11 cellular contexts compared by ENCODE assay signal in genomic region chr4:2696423-2696822, GRCh38. TPM values are rescaled to one million over a fixed set of nuclear protein-coding genes. Genes with fewer than 3 reads are reported as not detected.
A peak's percentile ranks its signal among the peaks of the same experiment; 100 is the strongest.
DNase-seq lines count a peak whose midpoint lies in the region; ATAC-seq and TF ChIP-seq lines count a peak whose summit lies in the region.
"Had no signal": no experiment of that assay in that cellular context is flagged by ENCODE, and none has a peak within 500 bp of the region (broad histone marks: within the 10 kb centered on the region; RNA-seq: fewer than 3 reads in every experiment).

No MANE protein-coding gene starts in this region.

- H3K4me1 ChIP-seq in transverse colon, result no peaks in the 10 kb centered on the region
- no peaks in the 10 kb centered on the region for H3K4me1 ChIP-seq in BE2C

- no peak for TF ChIP-seq EP300 in transverse colon (IDR thresholded peaks at IDR 0.05; ENCODE audit: low read depth)

- H3K36me3 ChIP-seq in transverse colon, result peaks cover 0 to 68% (median 31%) of the 10 kb centered on the region in 4 donors
- H3K36me3 ChIP-seq in BE2C, result peaks cover 85% of the 10 kb centered on the region

- no peak for ATAC-seq in activated naive CD8-positive, alpha-beta T cell treated with anti-CD3 and anti-CD28 coated beads, Interleukin-2, amount 50 U/mL, for 24 hours
- peak; percentile 66 for ATAC-seq in HG02870 (IDR thresholded peaks at IDR 0.05; ENCODE audit: unreplicated experiment)

- peak overlapping the region; percentile 73 for H3K27ac Mint-ChIP-seq in activated naive CD8-positive, alpha-beta T cell treated with anti-CD3 and anti-CD28 coated beads, Interleukin-2, amount 50 U/mL, for 24 hours
- no peak overlapping the region for H3K27ac Mint-ChIP-seq in activated naive CD8-positive, alpha-beta T cell treated with anti-CD3 and anti-CD28 coated beads for 36 hours

- 72 to 82% methylated on average over 13 to 14 of the region's 14 CpGs for WGBS in transverse colon (ENCODE audit: low coverage in 1 of 2), 2 donors

- no peak overlapping the region for H3K27ac ChIP-seq in transverse colon

- H3K4me3 ChIP-seq in transverse colon (no peak overlapping the region), BE2C (ENCODE audit: low read depth, low read length) (no peak overlapping the region)

- H3K27me3 ChIP-seq in transverse colon, result no peaks in the 10 kb centered on the region
- H3K27me3 ChIP-seq in BE2C, result no peaks in the 10 kb centered on the region; the same call in 1 of the 2 replicates

- intact Hi-C loops in transverse colon (cut with DNase I; ENCODE audit: low total_unique reads), result no loop called here

- peaks cover 65% of the 10 kb centered on the region for H3K36me3 Mint-ChIP-seq in activated naive CD8-positive, alpha-beta T cell treated with anti-CD3 and anti-CD28 coated beads, Interleukin-2, amount 50 U/mL, for 24 hours (ENCODE audit: low read depth)
- peaks cover 34% of the 10 kb centered on the region for H3K36me3 Mint-ChIP-seq in activated naive CD8-positive, alpha-beta T cell treated with anti-CD3 and anti-CD28 coated beads for 36 hours

- no peak for DNase-seq in activated naive CD8-positive, alpha-beta T cell treated with anti-CD3 and anti-CD28 coated beads, Interleukin-2, amount 50 U/mL, for 24 hours
- DNase-seq in activated naive CD8-positive, alpha-beta T cell treated with anti-CD3 and anti-CD28 coated beads for 36 hours, result no peak
- peak; percentile 95 for DNase-seq in NAMALWA (ENCODE audit: low spot score)
- peak; percentile 59 for DNase-seq in transverse colon
- DNase-seq in activated naive CD4-positive, alpha-beta T cell treated with anti-CD3 and anti-CD28 coated beads, Interleukin-2, amount 50 U/mL, for 16 hours, result no peak
- no peak for DNase-seq in stimulated activated naive CD4-positive, alpha-beta T cell treated with Interleukin-2 at 50 U/mL for 16 hours (lab: John Stamatoyannopoulos, UW)
- DNase-seq in BE2C, result no peak
- DNase-seq: activated effector memory CD4-positive, alpha-beta T cell treated with anti-CD3 and anti-CD28 coated beads, Interleukin-2, amount 50 U/mL, for 16 hours; erythroblast; mesendoderm had no signal

- no peak for TF ChIP-seq POLR2A in transverse colon (IDR thresholded peaks at IDR 0.05)

- no peaks in the 10 kb centered on the region for H3K9me3 Mint-ChIP-seq in activated naive CD8-positive, alpha-beta T cell treated with anti-CD3 and anti-CD28 coated beads, Interleukin-2, amount 50 U/mL, for 24 hours
- no peaks in the 10 kb centered on the region for H3K9me3 Mint-ChIP-seq in activated naive CD8-positive, alpha-beta T cell treated with anti-CD3 and anti-CD28 coated beads for 36 hours

- no peak for TF ChIP-seq CTCF in transverse colon (IDR thresholded peaks at IDR 0.05)
- no peak for TF ChIP-seq CTCF in BE2C (IDR thresholded peaks at IDR 0.05; ENCODE audit: low read depth, low read length)

- no peak overlapping the region for H3K4me3 Mint-ChIP-seq in activated naive CD8-positive, alpha-beta T cell treated with anti-CD3 and anti-CD28 coated beads, Interleukin-2, amount 50 U/mL, for 24 hours
- H3K4me3 Mint-ChIP-seq in activated naive CD8-positive, alpha-beta T cell treated with anti-CD3 and anti-CD28 coated beads for 36 hours, result no peak overlapping the region

- H3K4me1 Mint-ChIP-seq in activated naive CD8-positive, alpha-beta T cell treated with anti-CD3 and anti-CD28 coated beads, Interleukin-2, amount 50 U/mL, for 24 hours, result peaks cover 37% of the 10 kb centered on the region
- peaks cover 20% of the 10 kb centered on the region for H3K4me1 Mint-ChIP-seq in activated naive CD8-positive, alpha-beta T cell treated with anti-CD3 and anti-CD28 coated beads for 36 hours

- no peaks in the 10 kb centered on the region for H3K9me3 ChIP-seq in transverse colon
- no peaks in the 10 kb centered on the region for H3K9me3 ChIP-seq in BE2C

- in situ Hi-C loops in transverse colon (cut with MboI; ENCODE audit: low pct_ligation_motif_present in 1 of 4, low pct_unique_long_range_greater_than_20kb in 1 of 4, low sequenced_read_pairs in 3 of 4), result no loop called here

- H3K27me3 Mint-ChIP-seq in activated naive CD8-positive, alpha-beta T cell treated with anti-CD3 and anti-CD28 coated beads, Interleukin-2, amount 50 U/mL, for 24 hours, result no peaks in the 10 kb centered on the region
- H3K27me3 Mint-ChIP-seq in activated naive CD8-positive, alpha-beta T cell treated with anti-CD3 and anti-CD28 coated beads for 36 hours, result no peaks in the 10 kb centered on the region

RNA-seq across cellular contexts. Expression of gene TNIP2, which starts 59.7 kb away (rescaled TPM):
- 10 to 100 TPM; 50.0 to 50.3 TPM for total RNA-seq in activated naive CD8-positive, alpha-beta T cell treated with anti-CD3 and anti-CD28 coated beads for 36 hours
- 100 to 1,000 TPM in 3 of 4 donors, 10 to 100 TPM in 1; 91.8 to 203 (median 129) TPM for total RNA-seq in transverse colon
- polyA plus RNA-seq in BE2C (2012; ENCODE audit: insufficient read depth, insufficient read length, low read depth), result 47.1 TPM

Comparison
In these comparisons a context has a peak if more than half of its experiments do, and no peak if none do; other contexts are left out.
1. DNase-seq: peak in NAMALWA (single experiment) and transverse colon (single experiment); none in activated naive CD8-positive, alpha-beta T cell treated with anti-CD3 and anti-CD28 coated beads, Interleukin-2, amount 50 U/mL, for 24 hours (single experiment), activated naive CD8-positive, alpha-beta T cell treated with anti-CD3 and anti-CD28 coated beads for 36 hours (single experiment), activated naive CD4-positive, alpha-beta T cell treated with anti-CD3 and anti-CD28 coated beads, Interleukin-2, amount 50 U/mL, for 16 hours (single experiment), stimulated activated naive CD4-positive, alpha-beta T cell treated with Interleukin-2 at 50 U/mL for 16 hours (single experiment) and BE2C (single experiment).